26 cellular contexts compared by ENCODE assay signal in genomic region chr10:71348850-71349249, GRCh38. TPM values are rescaled to one million over a fixed set of nuclear protein-coding genes. Genes with fewer than 3 reads are reported as not detected.
"Had no signal": no experiment of that assay in that cellular context is flagged by ENCODE, and none has a peak within 500 bp of the region (broad histone marks: within the 10 kb centered on the region; RNA-seq: fewer than 3 reads in every experiment).

No MANE protein-coding gene starts in this region.

- DNase-seq: activated CD4-positive, alpha-beta T cell treated with anti-CD3 and anti-CD28 coated beads for 48 hours; activated CD4-positive, alpha-beta T cell treated with anti-CD3 and anti-CD28 coated beads, Interleukin-2, amount 50 U/mL, for 48 hours; activated CD8-positive, alpha-beta memory T cell treated with anti-CD3 and anti-CD28 coated beads, Interleukin-2, amount 50 U/mL, for 4 hours; activated gamma-delta T cell treated with Interleukin-2 at 50 U/mL for 16 hours; activated naive CD4-positive, alpha-beta T cell treated with anti-CD3 and anti-CD28 coated beads, Interleukin-2, amount 50 U/mL, for 16 hours; activated T-cell treated with anti-CD3 and anti-CD28 coated beads, Interleukin-2, amount 50 U/mL, for 1 hour; amniotic stem cell; caudate nucleus; cortex of kidney; foreskin fibroblast; heart left ventricle; left ventricle myocardium inferior; ovary; small intestine; stimulated activated CD4-positive, alpha-beta T cell treated with anti-CD3 and anti-CD28 coated beads, Interleukin-4, amount 100 ng/mL, for 24 hours; T-helper 1 cell; tibial artery had no signal

- H3K9me3 Mint-ChIP-seq: nephron; stimulated activated effector memory CD8-positive, alpha-beta T cell treated with anti-CD3 and anti-CD28 coated beads, Interleukin-12 subunit alpha, Interleukin-12 subunit beta, amount 100 ng/mL, for 72 hours; T-helper 2 cell treated with Interferon-gamma antibody and Interleukin-4, amounts not matched to agents 5 μg/mL and 100 μg/mL, for 36 hours had no signal

- H3K4me3 Mint-ChIP-seq: nephron; stimulated activated effector memory CD8-positive, alpha-beta T cell treated with anti-CD3 and anti-CD28 coated beads, Interleukin-12 subunit alpha, Interleukin-12 subunit beta, amount 100 ng/mL, for 72 hours; T-helper 2 cell treated with Interferon-gamma antibody and Interleukin-4, amounts not matched to agents 5 μg/mL and 100 μg/mL, for 36 hours had no signal

- H3K27me3 Mint-ChIP-seq: progenitor cell of endocrine pancreas had no signal

- ATAC-seq: activated CD4-positive, CD25-positive, alpha-beta regulatory T cell treated with anti-CD3 and anti-CD28 coated beads, Interleukin-2, amount 50 U/mL, for 24 hours; heart left ventricle; sciatic nerve; stimulated activated effector memory CD8-positive, alpha-beta T cell treated with anti-CD3 and anti-CD28 coated beads, Interleukin-12 subunit alpha, Interleukin-12 subunit beta, amount 100 ng/mL, for 72 hours had no signal

- H3K27ac Mint-ChIP-seq: nephron; stimulated activated effector memory CD8-positive, alpha-beta T cell treated with anti-CD3 and anti-CD28 coated beads, Interleukin-12 subunit alpha, Interleukin-12 subunit beta, amount 100 ng/mL, for 72 hours; T-helper 2 cell treated with Interferon-gamma antibody and Interleukin-4, amounts not matched to agents 5 μg/mL and 100 μg/mL, for 36 hours had no signal

- H3K36me3 Mint-ChIP-seq: stimulated activated effector memory CD8-positive, alpha-beta T cell treated with anti-CD3 and anti-CD28 coated beads, Interleukin-12 subunit alpha, Interleukin-12 subunit beta, amount 100 ng/mL, for 72 hours had no signal

RNA-seq across cellular contexts. Expression of gene CDH23, which starts 47.9 kb away (rescaled TPM):
- total RNA-seq: chondrocyte, endothelial cell of umbilical vein, renal cortical epithelial cell had no signal
